25 cellular contexts compared by ENCODE assay signal in genomic region chr1:220796530-220796929, GRCh38. TPM values are rescaled to one million over a fixed set of nuclear protein-coding genes. Genes with fewer than 3 reads are reported as not detected.
"Had no signal": no experiment of that assay in that cellular context is flagged by ENCODE, and none has a peak within 500 bp of the region (broad histone marks: within the 10 kb centered on the region; RNA-seq: fewer than 3 reads in every experiment).

No MANE protein-coding gene starts in this region.

- ATAC-seq: activated CD4-positive, alpha-beta T cell treated with anti-CD3 and anti-CD28 coated beads for 36 hours; effector memory CD8-positive, alpha-beta T cell; esophagus mucosa had no signal

- H3K4me1 ChIP-seq: colonic mucosa had no signal

- H3K27ac ChIP-seq: colonic mucosa, dorsolateral prefrontal cortex, hepatocyte, tibial artery had no signal

- H2AFZ ChIP-seq: hepatocyte had no signal

- H3K4me2 ChIP-seq: hepatocyte had no signal

- DNase-seq: activated B cell treated with CpG ODN at 0.5 μM for 24 hours; activated CD4-positive, alpha-beta T cell treated with anti-CD3 and anti-CD28 coated beads for 36 hours; activated CD4-positive, alpha-beta T cell treated with anti-CD3 and anti-CD28 coated beads, Interleukin-2, amount 50 U/mL, for 4 hours; activated naive CD4-positive, alpha-beta T cell treated with Interleukin-2 at 50 U/mL for 16 hours; activated naive CD8-positive, alpha-beta T cell treated with anti-CD3 and anti-CD28 coated beads for 36 hours; activated T-cell treated with anti-CD3 and anti-CD28 coated beads, Interleukin-2, amount 50 U/mL, for 48 hours; colonic mucosa; dorsolateral prefrontal cortex; effector memory CD8-positive, alpha-beta T cell; foreskin melanocyte; glutamatergic neuron; immature natural killer cell; kidney glomerular epithelial cell; occipital lobe; posterior cingulate gyrus; stimulated activated CD4-positive, alpha-beta T cell treated with anti-CD3 and anti-CD28 coated beads, Interleukin-4, amount 100 ng/mL, for 4 hours; substantia nigra; tibial artery had no signal

- FAIRE-seq: astrocyte, endothelial cell of umbilical vein, urothelium cell line had no signal

- H3K36me3 ChIP-seq: colonic mucosa had no signal

- H3K27me3 ChIP-seq: colonic mucosa, dorsolateral prefrontal cortex, hepatocyte, tibial artery had no signal

- H3K4me3 ChIP-seq: colonic mucosa, dorsolateral prefrontal cortex, hepatocyte, tibial artery had no signal

- H3K79me2 ChIP-seq: hepatocyte had no signal

- H3K9me3 ChIP-seq: colonic mucosa, tibial artery had no signal

RNA-seq across cellular contexts. Expression of gene MTARC1, which starts 9.8 kb away (rescaled TPM):
- total RNA-seq: activated CD4-positive, alpha-beta T cell treated with anti-CD3 and anti-CD28 coated beads for 36 hours; activated CD8-positive, alpha-beta memory T cell treated with anti-CD3 and anti-CD28 coated beads for 36 hours; T-helper 2 cell treated with Interferon-gamma antibody and Interleukin-4, amounts not matched to agents 100 ng/mL and 5 ng/mL, for 36 hours had no signal

RNA-seq across cellular contexts. Expression of gene MTARC2, which starts 48.4 kb away (rescaled TPM):
- total RNA-seq: activated CD4-positive, alpha-beta T cell treated with anti-CD3 and anti-CD28 coated beads for 36 hours; activated CD8-positive, alpha-beta memory T cell treated with anti-CD3 and anti-CD28 coated beads for 36 hours; activated naive CD8-positive, alpha-beta T cell treated with anti-CD3 and anti-CD28 coated beads for 36 hours; T-helper 2 cell treated with Interferon-gamma antibody and Interleukin-4, amounts not matched to agents 100 ng/mL and 5 ng/mL, for 36 hours had no signal
